In genomic region chr18:76367168-76367785, GRCh38 we compare ENCODE assay signal across 18 cellular contexts.
DNase-seq lines count a peak whose midpoint lies in the region; ATAC-seq and TF ChIP-seq lines count a peak whose summit lies in the region.
"Had no signal": no experiment of that assay in that cellular context is flagged by ENCODE, and none has a peak within 500 bp of the region (broad histone marks: within the 10 kb centered on the region; RNA-seq: fewer than 3 reads in every experiment).

No MANE protein-coding gene starts in this region.

- peaks cover 11% of the 10 kb centered on the region for H3K27me3 Mint-ChIP-seq in activated naive CD4-positive, alpha-beta T cell treated with anti-CD3 and anti-CD28 coated beads, Interleukin-2, amount 10 ng/mL, durations not matched to agents 7 days and 5 days
- H3K27me3 Mint-ChIP-seq in dendritic cell treated with granulocyte-macrophage colony-stimulating factor and Interleukin-4, amounts not matched to agents 40 ng/mL and 50 ng/mL, for 4 days, result no peaks in the 10 kb centered on the region
- H3K27me3 Mint-ChIP-seq in nephron progenitor cell (ENCODE audit: low read depth, poor library complexity), result no peaks in the 10 kb centered on the region
- H3K27me3 Mint-ChIP-seq in stimulated activated memory B cell treated with anti-CD40 and anti-IgM and Interleukin-4, amounts not matched to agents 10 μg/mL and 1 μg/mL and 100 μg/mL, for 72 hours, result no peaks in the 10 kb centered on the region

- H3K9me3 Mint-ChIP-seq in activated naive CD4-positive, alpha-beta T cell treated with anti-CD3 and anti-CD28 coated beads, Interleukin-2, amount 10 ng/mL, durations not matched to agents 7 days and 5 days, result no peaks in the 10 kb centered on the region
- no peaks in the 10 kb centered on the region for H3K9me3 Mint-ChIP-seq in dendritic cell treated with granulocyte-macrophage colony-stimulating factor and Interleukin-4, amounts not matched to agents 40 ng/mL and 50 ng/mL, for 4 days
- no peaks in the 10 kb centered on the region for H3K9me3 Mint-ChIP-seq in nephron progenitor cell
- H3K9me3 Mint-ChIP-seq in stimulated activated memory B cell treated with anti-CD40 and anti-IgM and Interleukin-4, amounts not matched to agents 10 μg/mL and 1 μg/mL and 100 μg/mL, for 72 hours, result no peaks in the 10 kb centered on the region

- H3K27ac Mint-ChIP-seq in activated naive CD4-positive, alpha-beta T cell treated with anti-CD3 and anti-CD28 coated beads, Interleukin-2, amount 10 ng/mL, durations not matched to agents 7 days and 5 days, result peak overlapping the region; percentile 79
- H3K27ac Mint-ChIP-seq in dendritic cell treated with granulocyte-macrophage colony-stimulating factor and Interleukin-4, amounts not matched to agents 40 ng/mL and 50 ng/mL, for 4 days, result peak overlapping the region; percentile 0
- peak overlapping the region; percentile 81 for H3K27ac Mint-ChIP-seq in nephron progenitor cell
- H3K27ac Mint-ChIP-seq in stimulated activated memory B cell treated with anti-CD40 and anti-IgM and Interleukin-4, amounts not matched to agents 10 μg/mL and 1 μg/mL and 100 μg/mL, for 72 hours, result no peak overlapping the region

- no peaks in the 10 kb centered on the region for H3K4me1 ChIP-seq in upper lobe of right lung
- no peaks in the 10 kb centered on the region for H3K4me1 ChIP-seq in effector memory CD4-positive, alpha-beta T cell (ENCODE audit: control insufficient read depth, insufficient read depth, low read length, poor library complexity, severe bottlenecking)
- H3K4me1 ChIP-seq: SJCRH30 had no signal

- H3K27ac ChIP-seq in upper lobe of right lung, result no peak overlapping the region
- H3K27ac ChIP-seq in effector memory CD4-positive, alpha-beta T cell (ENCODE audit: insufficient read depth, low read length, poor library complexity, severe bottlenecking), result no peak overlapping the region
- H3K27ac ChIP-seq: C4-2B, SJCRH30 had no signal

- H3K9me3 ChIP-seq in upper lobe of right lung, result no peaks in the 10 kb centered on the region
- no peaks in the 10 kb centered on the region for H3K9me3 ChIP-seq in effector memory CD4-positive, alpha-beta T cell (ENCODE audit: control insufficient read depth, low read length)
- H3K9me3 ChIP-seq: SJCRH30 had no signal

- CTCF ChIA-PET in activated naive CD4-positive, alpha-beta T cell treated with anti-CD3 and anti-CD28 coated beads, Interleukin-2, amount 10 ng/mL, durations not matched to agents 7 days and 5 days (lab: Charles Lee), result no interaction called here

- peaks cover 16% of the 10 kb centered on the region for H3K4me1 Mint-ChIP-seq in activated naive CD4-positive, alpha-beta T cell treated with anti-CD3 and anti-CD28 coated beads, Interleukin-2, amount 10 ng/mL, durations not matched to agents 7 days and 5 days
- peaks cover 6% of the 10 kb centered on the region for H3K4me1 Mint-ChIP-seq in dendritic cell treated with granulocyte-macrophage colony-stimulating factor and Interleukin-4, amounts not matched to agents 40 ng/mL and 50 ng/mL, for 4 days (ENCODE audit: low read depth)
- H3K4me1 Mint-ChIP-seq in nephron progenitor cell, result peaks cover 59% of the 10 kb centered on the region
- H3K4me1 Mint-ChIP-seq in stimulated activated memory B cell treated with anti-CD40 and anti-IgM and Interleukin-4, amounts not matched to agents 10 μg/mL and 1 μg/mL and 100 μg/mL, for 72 hours, result peaks cover 19% of the 10 kb centered on the region

- peaks cover 5% of the 10 kb centered on the region for H3K36me3 Mint-ChIP-seq in activated naive CD4-positive, alpha-beta T cell treated with anti-CD3 and anti-CD28 coated beads, Interleukin-2, amount 10 ng/mL, durations not matched to agents 7 days and 5 days
- peaks cover 94% of the 10 kb centered on the region for H3K36me3 Mint-ChIP-seq in dendritic cell treated with granulocyte-macrophage colony-stimulating factor and Interleukin-4, amounts not matched to agents 40 ng/mL and 50 ng/mL, for 4 days (ENCODE audit: low read depth)
- H3K36me3 Mint-ChIP-seq in nephron progenitor cell (ENCODE audit: low read depth), result peaks cover 88% of the 10 kb centered on the region
- peaks cover 26% of the 10 kb centered on the region for H3K36me3 Mint-ChIP-seq in stimulated activated memory B cell treated with anti-CD40 and anti-IgM and Interleukin-4, amounts not matched to agents 10 μg/mL and 1 μg/mL and 100 μg/mL, for 72 hours

- ATAC-seq in upper lobe of right lung, result peak; percentile 9
- ATAC-seq in stimulated activated memory B cell treated with anti-CD40 and anti-IgM and Interleukin-4, amounts not matched to agents 10 μg/mL and 1 μg/mL and 100 μg/mL, for 72 hours, result no peak
- ATAC-seq: GM12878, HCT116, K562 had no signal

- intact Hi-C loops in dendritic cell treated with granulocyte-macrophage colony-stimulating factor and Interleukin-4, amounts not matched to agents 40 ng/mL and 50 ng/mL, for 4 days (cut with micrococcal nuclease), result no loop called here
- intact Hi-C loops in upper lobe of right lung (cut with DNase I), result no loop called here

- peaks cover 29% of the 10 kb centered on the region for H3K36me3 ChIP-seq in upper lobe of right lung
- no peaks in the 10 kb centered on the region for H3K36me3 ChIP-seq in effector memory CD4-positive, alpha-beta T cell (ENCODE audit: control insufficient read depth, insufficient read depth, low read length)
- H3K36me3 ChIP-seq: SJCRH30 had no signal

- TF ChIP-seq CTCF in nephron progenitor cell (IDR thresholded peaks at IDR 0.05), result no peak
- no peak for TF ChIP-seq CTCF in upper lobe of right lung (IDR thresholded peaks at IDR 0.05)

- H3K4me3 ChIP-seq in upper lobe of right lung, result no peak overlapping the region
- H3K4me3 ChIP-seq in effector memory CD4-positive, alpha-beta T cell (ENCODE audit: insufficient read depth, low read depth, low read length, poor library complexity, severe bottlenecking), result no peak overlapping the region
- H3K4me3 ChIP-seq: GM12878, K562, SJCRH30 had no signal

- no peaks in the 10 kb centered on the region for H3K27me3 ChIP-seq in upper lobe of right lung
- no peaks in the 10 kb centered on the region for H3K27me3 ChIP-seq in effector memory CD4-positive, alpha-beta T cell (replicated peaks; ENCODE audit: control insufficient read depth, insufficient read depth, low read length, poor library complexity, severe bottlenecking)
- H3K27me3 ChIP-seq: SJCRH30 had no signal

- H3K4me3 Mint-ChIP-seq in activated naive CD4-positive, alpha-beta T cell treated with anti-CD3 and anti-CD28 coated beads, Interleukin-2, amount 10 ng/mL, durations not matched to agents 7 days and 5 days, result no peak overlapping the region
- no peak overlapping the region for H3K4me3 Mint-ChIP-seq in dendritic cell treated with granulocyte-macrophage colony-stimulating factor and Interleukin-4, amounts not matched to agents 40 ng/mL and 50 ng/mL, for 4 days
- H3K4me3 Mint-ChIP-seq in nephron progenitor cell, result no peak overlapping the region
- no peak overlapping the region for H3K4me3 Mint-ChIP-seq in stimulated activated memory B cell treated with anti-CD40 and anti-IgM and Interleukin-4, amounts not matched to agents 10 μg/mL and 1 μg/mL and 100 μg/mL, for 72 hours

- no peak for DNase-seq in activated naive CD4-positive, alpha-beta T cell treated with anti-CD3 and anti-CD28 coated beads, Interleukin-2, amount 10 ng/mL, durations not matched to agents 7 days and 5 days
- no peak for DNase-seq in activated naive CD4-positive, alpha-beta T cell (lab: John Stamatoyannopoulos, UW)
- DNase-seq in nephron progenitor cell (no peak), upper lobe of right lung (no peak), 8988T (no peak)
- DNase-seq in effector memory CD4-positive, alpha-beta T cell, result no peak
- DNase-seq: Calu3, NCI-H1436 treated with DMSO at 0.1 percent for 48 hours, NCI-H2107, NCI-H345, NCI-H526 treated with DMSO at 0.1 percent for 48 hours, SJCRH30 had no signal
